In genomic region chr18:48872234-48873145, GRCh38 we compare ENCODE assay signal across 10 cellular contexts.
A peak's percentile ranks its signal among the peaks of the same experiment; 100 is the strongest.
DNase-seq lines count a peak whose midpoint lies in the region; ATAC-seq and TF ChIP-seq lines count a peak whose summit lies in the region.
"Had no signal": no experiment of that assay in that cellular context is flagged by ENCODE, and none has a peak within 500 bp of the region (broad histone marks: within the 10 kb centered on the region; RNA-seq: fewer than 3 reads in every experiment).

No MANE protein-coding gene starts in this region.

- TF ChIP-seq CTCF in HEK293 (tag by site-specific recombination; IDR thresholded peaks at IDR 0.05) (no peak), adrenal gland (IDR thresholded peaks at IDR 0.05) (no peak), left lung (IDR thresholded peaks at IDR 0.05) (no peak), BE2C (IDR thresholded peaks at IDR 0.05; ENCODE audit: low read depth, low read length) (no peak), gastroesophageal sphincter (IDR thresholded peaks at IDR 0.05) (no peak)

- POLR2A ChIA-PET in HEK293 (lab: Yijun Ruan, JAX) = interaction anchor here (1.9 kb wide), 1 partner anchor 29 kb away, joined by 7 read pairs; no protein-coding TSS in a partner anchor

- TF ChIP-seq POLR2A in adrenal gland (IDR thresholded peaks at IDR 0.05) (no peak), GM18505 (IDR thresholded peaks at IDR 0.05; ENCODE audit: borderline replicate concordance, extremely low read depth, insufficient read depth, insufficient read length) (no peak), gastroesophageal sphincter (IDR thresholded peaks at IDR 0.05) (no peak)

- H3K36me3 ChIP-seq in HEK293 (ENCODE audit: control insufficient read depth in 2 of 2, insufficient read depth in 1 of 2, low read length in 2 of 2) (no peaks in the 10 kb centered on the region), adrenal gland (replicated peaks in 1 of 2) (no peaks in the 10 kb centered on the region), left lung (no peaks in the 10 kb centered on the region), BE2C (no peaks in the 10 kb centered on the region), gastroesophageal sphincter (no peaks in the 10 kb centered on the region)
- H3K36me3 ChIP-seq: suprapubic skin had no signal

- H3K27me3 ChIP-seq in adrenal gland (no peaks in the 10 kb centered on the region), left lung (no peaks in the 10 kb centered on the region), BE2C (no peaks in the 10 kb centered on the region), gastroesophageal sphincter (no peaks in the 10 kb centered on the region)
- H3K27me3 ChIP-seq: suprapubic skin had no signal

- H3K4me1 ChIP-seq in HEK293 (ENCODE audit: control insufficient read depth, insufficient read depth, low read length) (peaks cover 6% of the 10 kb centered on the region), adrenal gland (replicated peaks in 1 of 2) (peaks cover 15 to 17% of the 10 kb centered on the region in 2 donors), left lung (peaks cover 8 to 29% of the 10 kb centered on the region in 2 donors), BE2C (no peaks in the 10 kb centered on the region), gastroesophageal sphincter (peaks cover 0 to 11% (median 6%) of the 10 kb centered on the region in 3 donors)

- H3K27ac ChIP-seq in HEK293 (ENCODE audit: extremely low read depth, low read depth, low read length) (peak overlapping the region; percentile 46; the same call in 1 of the 2 replicates), adrenal gland (peak overlapping the region; percentile 19 to 89 (median 76)), left lung (peak overlapping the region; percentile 10 to 53), gastroesophageal sphincter (no peak overlapping the region)
- H3K27ac ChIP-seq: suprapubic skin had no signal

- peak; percentile 8 for ATAC-seq in left lung
- no peak for ATAC-seq in GM18505 (IDR thresholded peaks at IDR 0.05; ENCODE audit: unreplicated experiment)
- ATAC-seq in gastroesophageal sphincter = no peak

- H3K9me3 ChIP-seq in HEK293 (ENCODE audit: control insufficient read depth, insufficient read depth, low read depth, low read length) (no peaks in the 10 kb centered on the region), adrenal gland (replicated peaks in 1 of 3) (no peaks in the 10 kb centered on the region), left lung (no peaks in the 10 kb centered on the region), BE2C (no peaks in the 10 kb centered on the region), gastroesophageal sphincter (no peaks in the 10 kb centered on the region)
- H3K9me3 ChIP-seq: suprapubic skin had no signal

- no peak for TF ChIP-seq EP300 in gastroesophageal sphincter (IDR thresholded peaks at IDR 0.05)

- H3K4me3 ChIP-seq in HEK293 (ENCODE audit: low read depth, low read length) = no peak overlapping the region
- H3K4me3 ChIP-seq in adrenal gland = no peak overlapping the region
- H3K4me3 ChIP-seq in left lung = no peak overlapping the region
- no peak overlapping the region for H3K4me3 ChIP-seq in BE2C (ENCODE audit: low read depth, low read length)
- no peak overlapping the region for H3K4me3 ChIP-seq in gastroesophageal sphincter
- H3K4me3 ChIP-seq: suprapubic skin had no signal

- intact Hi-C loops in adrenal gland (cut with DNase I) (no loop called here), left lung (cut with DNase I) (no loop called here)

- peak; percentile 52 for DNase-seq in AG08395 (ENCODE audit: low spot score)
- peak in 1 of 7 donors; percentile 45 for DNase-seq in adrenal gland
- DNase-seq in left lung = no peak
- no peak for DNase-seq in BE2C
- DNase-seq in glomerular visceral epithelial cell (ENCODE audit: extremely low spot score) = no peak
- DNase-seq: activated effector memory CD4-positive, alpha-beta T cell treated with Interleukin-2 at 50 U/mL for 16 hours had no signal

- CTCF ChIA-PET in HEK293 (lab: Yijun Ruan, JAX) = interaction anchor here (1.0 kb wide), 1 partner anchor 12 kb away, joined by 3 read pairs; no protein-coding TSS in a partner anchor

- 63 to 73% (median 66%) methylated on average over 19 to 20 of the region's 20 CpGs for WGBS in adrenal gland, 4 donors
- 78 to 92% methylated on average over 8 to 14 of the region's 20 CpGs for WGBS in gastroesophageal sphincter (ENCODE audit: low coverage in 1 of 2), 2 donors

TF ChIP-seq in HEK293, 187 proteins besides CTCF, POLR2A, EP300 and RAD21 (continues in another document):
- TF ChIP-seq SP2 (tag by site-specific recombination; IDR thresholded peaks at IDR 0.05) (no peak), ZNF366 (tag by site-specific recombination; conservative IDR thresholded peaks at IDR 0.05) (no peak), YY1 (tag by site-specific recombination; IDR thresholded peaks at IDR 0.05) (no peak), ZNF792 (tag by site-specific recombination; IDR thresholded peaks at IDR 0.05) (no peak), REPIN1 (tag by site-specific recombination; IDR thresholded peaks at IDR 0.05; ENCODE audit: low read depth) (no peak), KLF1 (tag by site-specific recombination; IDR thresholded peaks at IDR 0.05) (no peak), ZNF621 (tag by site-specific recombination; IDR thresholded peaks at IDR 0.05) (no peak), ZNF133 (tag by site-specific recombination; IDR thresholded peaks at IDR 0.05) (no peak), ZNF830 (tag by site-specific recombination; IDR thresholded peaks at IDR 0.05; ENCODE audit: low read depth) (no peak), ZIC2 (tag by site-specific recombination; IDR thresholded peaks at IDR 0.05) (peak; percentile 92), ZFHX2 (tag by site-specific recombination; conservative IDR thresholded peaks at IDR 0.05) (peak; percentile 43; the same call in 1 of the 2 replicates), AEBP2 (tag by site-specific recombination; IDR thresholded peaks at IDR 0.05; ENCODE audit: borderline replicate concordance) (no peak), ZNF610 (tag by site-specific recombination; IDR thresholded peaks at IDR 0.05; ENCODE audit: borderline replicate concordance) (no peak), ZNF2 (tag by site-specific recombination; IDR thresholded peaks at IDR 0.05) (no peak), GLIS1 (tag by site-specific recombination; IDR thresholded peaks at IDR 0.05) (peak; percentile 83), PRDM2 (tag by site-specific recombination; IDR thresholded peaks at IDR 0.05; ENCODE audit: borderline replicate concordance) (no peak), ZNF341 (tag by site-specific recombination; IDR thresholded peaks at IDR 0.05; ENCODE audit: low read depth) (peak; percentile 12; the same call in 1 of the 2 replicates)
- TF ChIP-seq, protein P1, sequence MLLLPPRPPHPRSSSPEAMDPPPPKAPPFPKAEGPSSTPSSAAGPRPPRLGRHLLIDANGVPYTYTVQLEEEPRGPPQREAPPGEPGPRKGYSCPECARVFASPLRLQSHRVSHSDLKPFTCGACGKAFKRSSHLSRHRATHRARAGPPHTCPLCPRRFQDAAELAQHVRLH (tag by site-specific recombination; IDR thresholded peaks at IDR 0.05) = no peak

Comparison
In these comparisons a context has a peak if more than half of its experiments do, and no peak if none do; other contexts are left out.
1. H3K27ac ChIP-seq: peak in HEK293 (single experiment), adrenal gland (5 of 5) and left lung (2 of 2); none in gastroesophageal sphincter (0 of 4).